In the genomic region with DNA sequence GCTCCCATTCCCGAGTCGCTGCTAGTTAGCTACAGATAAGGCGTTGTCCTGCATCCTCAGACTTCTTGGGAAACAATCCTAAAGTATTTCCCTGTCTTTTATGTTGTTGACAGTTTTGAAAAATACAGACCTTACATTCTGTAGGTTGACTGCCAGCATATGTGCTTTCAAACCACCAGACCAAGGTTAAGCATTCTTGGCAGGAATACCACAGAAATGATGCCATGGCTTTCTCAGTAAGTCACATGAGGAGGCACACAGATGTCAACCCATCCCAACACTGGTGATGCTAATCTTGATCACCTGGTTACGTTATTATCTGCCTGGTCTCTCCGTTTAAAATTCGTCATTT, we compare ENCODE assay signal across 8 cellular contexts. TPM values are rescaled to one million over a fixed set of nuclear protein-coding genes. Genes with fewer than 3 reads are reported as not detected.
DNase-seq lines count a peak whose midpoint lies in the region; ATAC-seq, FAIRE-seq and TF ChIP-seq lines count a peak whose summit lies in the region.

No MANE protein-coding gene starts in this region.

- DNase-seq in cardiac muscle cell (ENCODE audit: low read depth in 1 of 2, low spot score in 1 of 2) (peak in 1 of 2 donors; percentile 34), Right ventricle myocardium inferior (ENCODE audit: missing footprints) (no peak), adipocyte (ENCODE audit: low read depth) (peak; percentile 37), HepG2 (ENCODE audit: low spot score) (no peak), upper lobe of left lung (no peak), omental fat pad (ENCODE audit: low spot score) (no peak)

- TF ChIP-seq RAD21 in HepG2 (CRISPR knock-in tag; IDR thresholded peaks at IDR 0.05), result no peak

- H3K27me3 ChIP-seq in cardiac muscle cell (no peaks in the 10 kb centered on the region), adipocyte (replicated peaks; ENCODE audit: control insufficient read depth, insufficient read depth, low read length) (no peaks in the 10 kb centered on the region), HepG2 (ENCODE audit: control insufficient read depth in 1 of 2, insufficient read depth in 2 of 2, low read length in 2 of 2) (no peaks in the 10 kb centered on the region; a peak in 1 of 5 replicates), upper lobe of left lung (no peaks in the 10 kb centered on the region)

- intact Hi-C loops in Right ventricle myocardium inferior (cut with DNase I), result no loop called here
- intact Hi-C loops in HepG2 (cut with micrococcal nuclease; ENCODE audit: unreplicated experiment), result no loop called here

- H3K36me3 ChIP-seq in cardiac muscle cell (no peaks in the 10 kb centered on the region), adipocyte (ENCODE audit: control insufficient read depth, insufficient read depth, low read length, severe bottlenecking) (peaks cover 20% of the 10 kb centered on the region), HepG2 (replicated peaks in 1 of 2; ENCODE audit: control insufficient read depth in 1 of 2, insufficient read depth in 2 of 2, low read length in 2 of 2) (peaks cover 1 to 7% of the 10 kb centered on the region in 2 experiments; a peak in 2 of 5 replicates), upper lobe of left lung (peaks cover 0 to 20% (median 13%) of the 10 kb centered on the region in 4 donors)

- H3K4me2 ChIP-seq in HepG2 (ENCODE audit: low read depth, low read length), result peak overlapping the region; percentile 88

- POLR2A ChIA-PET in HepG2 (lab: Yijun Ruan, JAX), result interaction anchor here (1.0 to 2.0 kb wide), 6 partner anchors 10 to 229 kb away, joined by 3 to 13 read pairs (median 4); a partner anchor contains a TSS

- CTCF ChIA-PET in HepG2 (lab: Yijun Ruan, JAX; ENCODE audit: low intra/inter-chr PET ratio, low total read pairs), result no interaction called here

- peak overlapping the region; percentile 85 for H3K27ac ChIP-seq in cardiac muscle cell
- peak overlapping the region; percentile 79 for H3K27ac ChIP-seq in HepG2 (ENCODE audit: extremely low read length, insufficient read depth, low read length)
- H3K27ac ChIP-seq in upper lobe of left lung, result peak overlapping the region in 3 of 4 donors; percentile 80 to 87 (median 85)

- no peak for FAIRE-seq in HepG2 (lab: Jason Lieb, UNC)

- H3K79me2 ChIP-seq in HepG2 (ENCODE audit: insufficient read depth, low read length), result peaks cover 19% of the 10 kb centered on the region

- H3K4me3 ChIP-seq in cardiac muscle cell (peak overlapping the region; percentile 80), adipocyte (ENCODE audit: low read length) (peak overlapping the region; percentile 100), HepG2 (replicated peaks in 1 of 3; ENCODE audit: insufficient read depth in 1 of 3, low read depth in 2 of 3, low read length in 3 of 3) (peak overlapping the region; percentile 82 to 96 (median 90)), upper lobe of left lung (peak overlapping the region; percentile 53 to 77 (median 65))

- H3K9ac ChIP-seq in adipocyte (ENCODE audit: low read length) (peak overlapping the region; percentile 98), HepG2 (ENCODE audit: insufficient read depth, low read depth, low read length) (peak overlapping the region; percentile 87)

- no peaks in the 10 kb centered on the region for H3K9me3 ChIP-seq in cardiac muscle cell (ENCODE audit: low read depth)
- no peaks in the 10 kb centered on the region for H3K9me3 ChIP-seq in adipocyte (ENCODE audit: control insufficient read depth, low read length)
- no peaks in the 10 kb centered on the region for H3K9me3 ChIP-seq in HepG2 (ENCODE audit: low read length)
- no peaks in the 10 kb centered on the region for H3K9me3 ChIP-seq in upper lobe of left lung

- 28% methylated on average over 6 of the region's 6 CpGs for WGBS in HepG2 (ENCODE audit: low lambda C conversion rate)
- 37 to 44% methylated on average over 6 of the region's 6 CpGs for WGBS in upper lobe of left lung, 2 donors

- in situ Hi-C loops in HepG2 (cut with HindIII; ENCODE audit: extremely low pct_ligation_motif_present, low pct_unique_long_range_greater_than_20kb), result no loop called here

- H4K20me1 ChIP-seq in HepG2 (ENCODE audit: insufficient read depth, low read length), result no peaks in the 10 kb centered on the region

- ATAC-seq in Right ventricle myocardium inferior, result no peak
- no peak for ATAC-seq in HepG2
- ATAC-seq in upper lobe of left lung (ENCODE audit: low FRiP score in 2 of 2), result no peak
- no peak for ATAC-seq in HG03097 (IDR thresholded peaks at IDR 0.05; ENCODE audit: low FRiP score, unreplicated experiment)
- ATAC-seq in GM21723 (IDR thresholded peaks at IDR 0.05; ENCODE audit: unreplicated experiment), result no peak
- ATAC-seq in omental fat pad (ENCODE audit: low FRiP score), result no peak

- TF ChIP-seq POLR2A in HepG2 (IDR thresholded peaks at IDR 0.05; ENCODE audit: insufficient read depth in 1 of 2, low read depth in 2 of 2, low read length in 2 of 2) (no peak), upper lobe of left lung (IDR thresholded peaks at IDR 0.05) (no peak)

- H2AFZ ChIP-seq in HepG2 (ENCODE audit: low read length), result peak overlapping the region; percentile 57

- peaks cover 8% of the 10 kb centered on the region for H3K4me1 ChIP-seq in cardiac muscle cell (ENCODE audit: low read depth)
- peaks cover 22% of the 10 kb centered on the region for H3K4me1 ChIP-seq in adipocyte (ENCODE audit: control insufficient read depth, insufficient read depth, low read length)
- H3K4me1 ChIP-seq in HepG2 (ENCODE audit: insufficient read depth, low read length), result peaks cover 21% of the 10 kb centered on the region
- peaks cover 16 to 21% (median 19%) of the 10 kb centered on the region in 4 donors for H3K4me1 ChIP-seq in upper lobe of left lung

- no peak for TF ChIP-seq CTCF in cardiac muscle cell (IDR thresholded peaks at IDR 0.05; ENCODE audit: low read depth, low read length)
- no peak for TF ChIP-seq CTCF in HepG2 (CRISPR knock-in tag; IDR thresholded peaks at IDR 0.05)
- no peak for TF ChIP-seq CTCF in upper lobe of left lung (IDR thresholded peaks at IDR 0.05)
- TF ChIP-seq CTCF in omental fat pad (IDR thresholded peaks at IDR 0.05), result no peak

- TF ChIP-seq EP300 in HepG2 (IDR thresholded peaks at IDR 0.05; ENCODE audit: low read depth in 2 of 2, low read length in 2 of 2) (no peak), HepG2 (CRISPR knock-in tag; IDR thresholded peaks at IDR 0.05; ENCODE audit: borderline replicate concordance) (no peak), upper lobe of left lung (IDR thresholded peaks at IDR 0.05) (no peak)

- no TSS peak for BruUV-seq in HepG2 (replicated peaks; lab: Mats Ljungman, UMichigan)

RNA-seq across cellular contexts. Expression of a gene that starts 0.9 kb away (rescaled TPM):
- 20.6 and 22.4 TPM in 2 replicates for total RNA-seq in cardiac muscle cell
- polyA plus RNA-seq in cardiac muscle cell, result 16.3 and 28.4 TPM in 2 replicates
- total RNA-seq in Right ventricle myocardium inferior, result 19.5 TPM
- 28.8 and 41.1 TPM in 2 replicates for total RNA-seq in HepG2 (2016; rRNA removed; fragmentation: Illumina TruSeq; extraction: Trizol)
- 7.4 and 7.9 TPM in 2 replicates for total RNA-seq in HepG2 (2016; cell fraction: cytosol; rRNA removed; fragmentation: Illumina TruSeq; extraction: Trizol; ENCODE audit: low read depth)
- 29.6 and 39.3 TPM in 2 replicates for total RNA-seq in HepG2 (2016; cell fraction: insoluble cytoplasmic fraction; rRNA removed; fragmentation: Illumina TruSeq; extraction: Trizol)
- 17.1 and 18.6 TPM in 2 replicates for total RNA-seq in HepG2 (2016; cell fraction: membrane; rRNA removed; fragmentation: Illumina TruSeq; extraction: Trizol)
- total RNA-seq in HepG2 (2016; cell fraction: nucleus; rRNA removed; fragmentation: Illumina TruSeq; extraction: Trizol), result 14.9 and 16.3 TPM in 2 replicates
- 10.6 and 14.7 TPM in 2 replicates for polyA plus RNA-seq in HepG2 (2011; rRNA removed)
- polyA plus RNA-seq in HepG2 (2011; cell fraction: cytosol; rRNA removed), result 10.5 TPM in 2 replicates
- polyA plus RNA-seq in HepG2 (2011; cell fraction: nucleus; rRNA removed), result 7.6 and 8.6 TPM in 2 replicates
- polyA plus RNA-seq in HepG2 (2012), result 9.6 and 10.9 TPM in 2 replicates
- polyA plus RNA-seq in HepG2 (2016; cell fraction: cytosol; fragmentation: Illumina TruSeq; extraction: Trizol; ENCODE audit: low read depth), result 3.1 and 3.9 TPM in 2 replicates
- 33.8 and 35.3 TPM in 2 replicates for polyA plus RNA-seq in HepG2 (2016; cell fraction: insoluble cytoplasmic fraction; fragmentation: Illumina TruSeq; extraction: Trizol; ENCODE audit: low read depth)
- polyA plus RNA-seq in HepG2 (2016; cell fraction: membrane; fragmentation: Illumina TruSeq; extraction: Trizol; ENCODE audit: low read depth), result 10.7 and 11.7 TPM in 2 replicates
- 21.8 and 23.3 TPM in 2 replicates for polyA plus RNA-seq in HepG2 (2016; cell fraction: nucleus; fragmentation: Illumina TruSeq; extraction: Trizol; ENCODE audit: insufficient read depth, low read depth)
- polyA minus RNA-seq in HepG2 (2011; rRNA and poly(A)+ RNA removed; ENCODE audit: low replicate concordance), result 26.2 and 106 TPM in 2 replicates
- polyA minus RNA-seq in HepG2 (2011; cell fraction: cytosol; rRNA and poly(A)+ RNA removed), result 14.9 and 17.1 TPM in 2 replicates
- polyA minus RNA-seq in HepG2 (2011; cell fraction: nucleus; rRNA and poly(A)+ RNA removed), result 5.7 and 7.5 TPM in 2 replicates
- 10 to 100 TPM; 19.0 to 36.7 (median 24.5) TPM for total RNA-seq in upper lobe of left lung
- 10 to 100 TPM; 13.0 to 22.4 (median 19.9) TPM for total RNA-seq in omental fat pad

RNA-seq across cellular contexts. Expression of a gene that starts 47.0 kb away (rescaled TPM):
- total RNA-seq in cardiac muscle cell (207 and 227 TPM in 2 replicates), Right ventricle myocardium inferior (247 TPM), HepG2 (2016; rRNA removed; fragmentation: Illumina TruSeq; extraction: Trizol) (23.5 and 106 TPM in 2 replicates), upper lobe of left lung (100 to 1,000 TPM; 254 to 547 (median 401) TPM), omental fat pad (100 to 1,000 TPM; 231 to 381 (median 300) TPM)
- polyA plus RNA-seq in cardiac muscle cell (118 TPM in 2 replicates), HepG2 (2011; rRNA removed) (111 and 132 TPM in 2 replicates)
- total RNA-seq in HepG2 (2016; cell fraction: cytosol; rRNA removed; fragmentation: Illumina TruSeq; extraction: Trizol; ENCODE audit: low read depth), result 19.2 and 22.6 TPM in 2 replicates
- total RNA-seq in HepG2 (2016; cell fraction: insoluble cytoplasmic fraction; rRNA removed; fragmentation: Illumina TruSeq; extraction: Trizol), result 14.5 and 107 TPM in 2 replicates
- total RNA-seq in HepG2 (2016; cell fraction: membrane; rRNA removed; fragmentation: Illumina TruSeq; extraction: Trizol), result 14.3 and 15.6 TPM in 2 replicates
- total RNA-seq in HepG2 (2016; cell fraction: nucleus; rRNA removed; fragmentation: Illumina TruSeq; extraction: Trizol), result 180 and 199 TPM in 2 replicates
- polyA plus RNA-seq in HepG2 (2011; cell fraction: cytosol; rRNA removed), result 28.2 and 51.8 TPM in 2 replicates
- 885 and 1,070 TPM in 2 replicates for polyA plus RNA-seq in HepG2 (2011; cell fraction: nucleus; rRNA removed)
- 97.6 and 98.5 TPM in 2 replicates for polyA plus RNA-seq in HepG2 (2012)
- polyA plus RNA-seq in HepG2 (2016; cell fraction: cytosol; fragmentation: Illumina TruSeq; extraction: Trizol; ENCODE audit: low read depth), result 6.9 and 7.2 TPM in 2 replicates
- polyA plus RNA-seq in HepG2 (2016; cell fraction: insoluble cytoplasmic fraction; fragmentation: Illumina TruSeq; extraction: Trizol; ENCODE audit: low read depth), result 14.9 and 21.0 TPM in 2 replicates
- 6.9 and 9.5 TPM in 2 replicates for polyA plus RNA-seq in HepG2 (2016; cell fraction: membrane; fragmentation: Illumina TruSeq; extraction: Trizol; ENCODE audit: low read depth)
- polyA plus RNA-seq in HepG2 (2016; cell fraction: nucleus; fragmentation: Illumina TruSeq; extraction: Trizol; ENCODE audit: insufficient read depth, low read depth), result 274 and 280 TPM in 2 replicates
- polyA minus RNA-seq in HepG2 (2011; rRNA and poly(A)+ RNA removed; ENCODE audit: low replicate concordance), result 319 and 464 TPM in 2 replicates
- polyA minus RNA-seq in HepG2 (2011; cell fraction: cytosol; rRNA and poly(A)+ RNA removed), result 48.3 and 55.2 TPM in 2 replicates
- 960 and 1,011 TPM in 2 replicates for polyA minus RNA-seq in HepG2 (2011; cell fraction: nucleus; rRNA and poly(A)+ RNA removed)

RNA-seq across cellular contexts. Expression of a gene that starts 49.6 kb away (rescaled TPM):
- total RNA-seq in cardiac muscle cell, result 31.5 and 66.9 TPM in 2 replicates
- 31.3 and 47.2 TPM in 2 replicates for polyA plus RNA-seq in cardiac muscle cell
- 10.8 TPM for total RNA-seq in Right ventricle myocardium inferior
- 28.3 and 31.3 TPM in 2 replicates for total RNA-seq in HepG2 (2016; rRNA removed; fragmentation: Illumina TruSeq; extraction: Trizol)
- 6.8 and 10.0 TPM in 2 replicates for total RNA-seq in HepG2 (2016; cell fraction: cytosol; rRNA removed; fragmentation: Illumina TruSeq; extraction: Trizol; ENCODE audit: low read depth)
- total RNA-seq in HepG2 (2016; cell fraction: insoluble cytoplasmic fraction; rRNA removed; fragmentation: Illumina TruSeq; extraction: Trizol), result 28.2 and 33.5 TPM in 2 replicates
- 17.0 and 17.8 TPM in 2 replicates for total RNA-seq in HepG2 (2016; cell fraction: membrane; rRNA removed; fragmentation: Illumina TruSeq; extraction: Trizol)
- 32.1 and 38.6 TPM in 2 replicates for total RNA-seq in HepG2 (2016; cell fraction: nucleus; rRNA removed; fragmentation: Illumina TruSeq; extraction: Trizol)
- polyA plus RNA-seq in HepG2 (2011; rRNA removed), result 9.8 and 10.0 TPM in 2 replicates
- 3.3 and 3.7 TPM in 2 replicates for polyA plus RNA-seq in HepG2 (2011; cell fraction: cytosol; rRNA removed)
- 69.5 and 91.8 TPM in 2 replicates for polyA plus RNA-seq in HepG2 (2011; cell fraction: nucleus; rRNA removed)
- polyA plus RNA-seq in HepG2 (2012), result 12.4 and 16.5 TPM in 2 replicates
- 5.0 TPM in 2 replicates for polyA plus RNA-seq in HepG2 (2016; cell fraction: cytosol; fragmentation: Illumina TruSeq; extraction: Trizol; ENCODE audit: low read depth)
- polyA plus RNA-seq in HepG2 (2016; cell fraction: insoluble cytoplasmic fraction; fragmentation: Illumina TruSeq; extraction: Trizol; ENCODE audit: low read depth), result 23.7 and 26.7 TPM in 2 replicates
- 7.9 and 9.5 TPM in 2 replicates for polyA plus RNA-seq in HepG2 (2016; cell fraction: membrane; fragmentation: Illumina TruSeq; extraction: Trizol; ENCODE audit: low read depth)
- polyA plus RNA-seq in HepG2 (2016; cell fraction: nucleus; fragmentation: Illumina TruSeq; extraction: Trizol; ENCODE audit: insufficient read depth, low read depth), result 69.2 and 78.2 TPM in 2 replicates
- 4.7 and 19.7 TPM in 2 replicates for polyA minus RNA-seq in HepG2 (2011; rRNA and poly(A)+ RNA removed; ENCODE audit: low replicate concordance)
- polyA minus RNA-seq in HepG2 (2011; cell fraction: cytosol; rRNA and poly(A)+ RNA removed), result 3.1 and 3.5 TPM in 2 replicates
- polyA minus RNA-seq in HepG2 (2011; cell fraction: nucleus; rRNA and poly(A)+ RNA removed), result 13.1 and 15.3 TPM in 2 replicates
- 10 to 100 TPM; 12.2 to 50.3 (median 22.5) TPM for total RNA-seq in upper lobe of left lung
- 10 to 100 TPM; 16.8 to 27.1 (median 20.8) TPM for total RNA-seq in omental fat pad
